ENCODE assay signal across 33 cellular contexts in genomic region chr7:87759511-87759910, GRCh38.
"Had no signal": no experiment of that assay in that cellular context is flagged by ENCODE, and none has a peak within 500 bp of the region (broad histone marks: within the 10 kb centered on the region; RNA-seq: fewer than 3 reads in every experiment).

No MANE protein-coding gene starts in this region.

- H3K27ac ChIP-seq: adrenal gland, ascending aorta, body of pancreas, brain microvascular endothelial cell, breast epithelium, cardiac muscle cell had no signal

- H3K4me3 ChIP-seq: adrenal gland, ascending aorta, body of pancreas, breast epithelium, cardiac muscle cell had no signal

- H3K9me3 ChIP-seq: ascending aorta, body of pancreas, breast epithelium had no signal

- FAIRE-seq: astrocyte, bronchial epithelial cell had no signal

- H3K36me3 ChIP-seq: adrenal gland, ascending aorta, brain microvascular endothelial cell, breast epithelium, cardiac muscle cell had no signal

- H3K27me3 ChIP-seq: adrenal gland, ascending aorta, body of pancreas, brain microvascular endothelial cell, breast epithelium, cardiac muscle cell had no signal

- DNase-seq: activated effector memory CD4-positive, alpha-beta T cell treated with anti-CD3 and anti-CD28 coated beads, Interleukin-2, amount 50 U/mL, for 16 hours; activated effector memory CD4-positive, alpha-beta T cell treated with Interleukin-2 at 50 U/mL for 16 hours; activated gamma-delta T cell; activated gamma-delta T cell treated with Interleukin-2 at 50 U/mL for 16 hours; activated naive CD4-positive, alpha-beta T cell; activated naive CD4-positive, alpha-beta T cell treated with anti-CD3 and anti-CD28 coated beads for 36 hours; activated naive CD4-positive, alpha-beta T cell treated with anti-CD3 and anti-CD28 coated beads, Interleukin-2, amount 10 ng/mL, durations not matched to agents 7 days and 5 days; activated naive CD4-positive, alpha-beta T cell treated with anti-CD3 and anti-CD28 coated beads, Interleukin-2, amount 50 U/mL, for 16 hours; activated naive CD4-positive, alpha-beta T cell treated with Interleukin-2 at 50 U/mL for 16 hours; activated naive CD8-positive, alpha-beta T cell treated with anti-CD3 and anti-CD28 coated beads for 36 hours; activated naive CD8-positive, alpha-beta T cell treated with anti-CD3 and anti-CD28 coated beads, Interleukin-2, amount 10 ng/mL, durations not matched to agents 7 days and 5 days; activated naive CD8-positive, alpha-beta T cell treated with anti-CD3 and anti-CD28 coated beads, Interleukin-2, amount 50 U/mL, for 24 hours; activated T-cell treated with anti-CD3 and anti-CD28 coated beads for 4 hours; activated T-cell treated with anti-CD3 and anti-CD28 coated beads, Interleukin-2, amount 50 U/mL, for 1 hour; activated T-cell treated with anti-CD3 and anti-CD28 coated beads, Interleukin-2, amount 50 U/mL, for 24 hours; activated T-cell treated with anti-CD3 and anti-CD28 coated beads, Interleukin-2, amount 50 U/mL, for 4 hours; activated T-cell treated with anti-CD3 and anti-CD28 coated beads, Interleukin-2, amount 50 U/mL, for 48 hours; activated T-cell treated with anti-CD3 and anti-CD28 coated beads, Interleukin-2, amount 50 U/mL, for 72 hours; adrenal gland; amniotic stem cell; amygdala; anterior cingulate cortex; aorta; body of pancreas; brain microvascular endothelial cell; caudate nucleus; central memory CD4-positive, alpha-beta T cell; cerebellar nuclear complex had no signal

- H3K4me1 ChIP-seq: adrenal gland, ascending aorta, body of pancreas, breast epithelium had no signal
